1 cellular context compared by ENCODE assay signal in genomic region chr22:33969052-33969451, GRCh38.
TF ChIP-seq lines count a peak whose summit lies in the region.

No MANE protein-coding gene starts in this region.

TF ChIP-seq in GM23338, 12 proteins besides CTCF, POLR2A, EP300 and RAD21 (continued from another document):
- TF ChIP-seq ZNF462 (CRISPR knock-in tag; IDR thresholded peaks at IDR 0.05) (no peak), ZNF114 (CRISPR knock-in tag; IDR thresholded peaks at IDR 0.05) (no peak), POLR2AphosphoS5 (IDR thresholded peaks at IDR 0.05; ENCODE audit: low read depth) (no peak), CREB1 (CRISPR knock-in tag; IDR thresholded peaks at IDR 0.05; ENCODE audit: low read depth) (no peak), ETS1 (IDR thresholded peaks at IDR 0.05) (no peak), ZNF331 (CRISPR knock-in tag; IDR thresholded peaks at IDR 0.05; ENCODE audit: low read depth) (no peak), STAT1 (IDR thresholded peaks at IDR 0.05; ENCODE audit: unreplicated experiment) (no peak), NANOG (IDR thresholded peaks at IDR 0.05; ENCODE audit: borderline replicate concordance) (no peak), EZH2phosphoT487 (IDR thresholded peaks at IDR 0.05; ENCODE audit: unreplicated experiment) (no peak), JUNB (IDR thresholded peaks at IDR 0.05; ENCODE audit: unreplicated experiment) (no peak)
